In the genomic region with DNA sequence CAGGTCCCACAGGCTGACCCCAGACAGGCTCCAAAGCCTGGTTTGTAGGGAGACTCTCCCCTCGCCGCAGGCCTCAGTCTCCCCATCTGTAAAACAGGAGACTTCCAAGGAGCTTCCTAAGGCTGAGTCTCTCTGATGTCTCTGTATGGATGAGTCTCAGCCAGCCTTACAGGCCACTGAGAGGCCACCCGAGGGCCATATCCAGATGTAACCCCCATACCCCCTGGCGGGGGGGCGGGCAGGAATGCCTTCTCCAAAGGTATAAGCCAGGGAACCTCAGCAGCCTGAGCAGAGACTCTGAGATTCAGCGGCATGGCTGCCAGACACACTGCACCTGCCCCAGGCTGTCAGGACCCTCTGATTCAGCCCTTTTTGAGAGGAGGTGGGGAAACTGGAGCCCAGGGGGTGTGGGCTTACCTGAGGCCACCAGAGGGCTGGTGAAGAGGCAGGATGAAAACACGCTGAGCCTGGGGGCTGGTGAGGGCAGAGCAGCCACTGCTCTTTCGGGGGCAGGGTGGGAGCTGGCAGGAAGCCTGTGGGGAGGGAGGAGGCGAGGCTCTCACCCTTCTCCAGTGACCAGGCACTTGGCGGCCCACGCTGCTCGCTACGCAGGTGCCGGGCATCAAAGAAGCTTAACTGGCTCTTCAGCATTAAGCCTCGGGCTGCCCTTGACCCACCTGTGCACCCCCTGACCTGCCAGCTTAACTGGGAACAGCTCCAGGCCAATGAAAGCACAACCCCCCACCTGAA, we compare ENCODE assay signal across 12 cellular contexts. TPM values are rescaled to one million over a fixed set of nuclear protein-coding genes. Genes with fewer than 3 reads are reported as not detected.
DNase-seq lines count a peak whose midpoint lies in the region; ATAC-seq and TF ChIP-seq lines count a peak whose summit lies in the region.
"Had no signal": no experiment of that assay in that cellular context is flagged by ENCODE, and none has a peak within 500 bp of the region (broad histone marks: within the 10 kb centered on the region; RNA-seq: fewer than 3 reads in every experiment).

No MANE protein-coding gene starts in this region.

- H3K23ac ChIP-seq in H9 (ENCODE audit: insufficient read length, low read depth, low read length) = no peak overlapping the region

- H3K27ac Mint-ChIP-seq in CD8-positive, alpha-beta T cell = peak overlapping the region; percentile 33
- H3K27ac Mint-ChIP-seq in H9 = peak overlapping the region in 1 of 3 experiments; percentile 44; a peak in 1 of 7 replicates

- H3K36me3 Mint-ChIP-seq in CD8-positive, alpha-beta T cell = no peaks in the 10 kb centered on the region
- H3K36me3 Mint-ChIP-seq in H9 (ENCODE audit: insufficient read depth in 1 of 3, low read depth in 3 of 3) = no peaks in the 10 kb centered on the region
- H3K36me3 Mint-ChIP-seq: brain had no signal

- no peak overlapping the region for H2BK15ac ChIP-seq in H9 (ENCODE audit: low read depth, low read length)

- H3K27me3 ChIP-seq in CD8-positive, alpha-beta T cell (ENCODE audit: insufficient read depth, low read length) = no peaks in the 10 kb centered on the region
- H3K27me3 ChIP-seq in H9 (ENCODE audit: insufficient read depth, low read length) = no peaks in the 10 kb centered on the region
- no peaks in the 10 kb centered on the region for H3K27me3 ChIP-seq in osteoblast (ENCODE audit: insufficient read depth, low read length)

- no peak overlapping the region for H2AK5ac ChIP-seq in H9 (ENCODE audit: insufficient read length, low read length)

- H3K4me2 ChIP-seq in H9 (ENCODE audit: insufficient read depth, insufficient read length, low read length) (no peak overlapping the region), osteoblast (ENCODE audit: insufficient read depth, low read length) (no peak overlapping the region)

- H3K4me1 Mint-ChIP-seq in CD8-positive, alpha-beta T cell (ENCODE audit: low read depth) = peaks cover 60% of the 10 kb centered on the region
- peaks cover 35 to 36% of the 10 kb centered on the region in 2 experiments for H3K4me1 Mint-ChIP-seq in H9

- no peak overlapping the region for H2BK5ac ChIP-seq in H9 (ENCODE audit: insufficient read length, low read length)

- H3K9ac ChIP-seq in H9 (ENCODE audit: extremely low read depth, insufficient read length, low read length) = no peak overlapping the region

- no peak overlapping the region for H3K4me3 ChIP-seq in CD8-positive, alpha-beta T cell (ENCODE audit: low read depth, low read length)
- H3K4me3 ChIP-seq in coronary artery = no peak overlapping the region
- H3K4me3 ChIP-seq in osteoblast (ENCODE audit: insufficient read depth, low read length) = no peak overlapping the region

- H3K4me1 ChIP-seq in CD8-positive, alpha-beta T cell (ENCODE audit: insufficient read depth, low read length) = peaks cover 54% of the 10 kb centered on the region
- H3K4me1 ChIP-seq in H9 (ENCODE audit: insufficient read depth, low read length) (no peaks in the 10 kb centered on the region), osteoblast (ENCODE audit: insufficient read depth, low read length) (peaks cover 2% of the 10 kb centered on the region)

- no peak overlapping the region for H2AFZ ChIP-seq in H9 (ENCODE audit: low read length)
- no peak overlapping the region for H2AFZ ChIP-seq in osteoblast (ENCODE audit: low read length)

- no peak overlapping the region for H2BK12ac ChIP-seq in H9 (ENCODE audit: insufficient read length, low read depth, low read length)

- CTCF ChIA-PET in CD8-positive, alpha-beta T cell (lab: Charles Lee) = interaction anchor here (0.6 to 2.8 kb wide), 9 partner anchors 11 to 99 kb away, joined by 3 to 11 read pairs (median 4); no protein-coding TSS in a partner anchor

- POLR2A ChIA-PET in CD8-positive, alpha-beta T cell (lab: Charles Lee) = interaction anchor here (1.1 to 4.6 kb wide), 6 partner anchors 11 to 86 kb away, joined by 3 to 32 read pairs (median 8); a partner anchor contains a TSS

- no peak overlapping the region for H2BK120ac ChIP-seq in H9 (ENCODE audit: low read depth, low read length, poor library complexity, severe bottlenecking)

- intact Hi-C loops in CD8-positive, alpha-beta T cell (cut with DNase I, micrococcal nuclease) = no loop called here

- H3K79me1 ChIP-seq in H9 (ENCODE audit: insufficient read depth, low read depth, low read length, poor library complexity, severe bottlenecking) = no peaks in the 10 kb centered on the region

- H3K36me3 ChIP-seq in CD8-positive, alpha-beta T cell (ENCODE audit: insufficient read depth, low read length) = no peaks in the 10 kb centered on the region
- H3K36me3 ChIP-seq in osteoblast (ENCODE audit: insufficient read depth, low read length) = no peaks in the 10 kb centered on the region

- H4K20me1 ChIP-seq in H9 (ENCODE audit: control insufficient read depth, insufficient read depth, insufficient read length) (no peaks in the 10 kb centered on the region), osteoblast (ENCODE audit: insufficient read depth, low read length) (no peaks in the 10 kb centered on the region)

- H4K5ac ChIP-seq in H9 (ENCODE audit: insufficient read length, low read depth, low read length) = no peak overlapping the region

- no peak overlapping the region for H3K14ac ChIP-seq in H9 (ENCODE audit: insufficient read depth, low read length)

- H4K91ac ChIP-seq in H9 (ENCODE audit: insufficient read length, low read depth, low read length) = no peak overlapping the region

- H3K79me2 ChIP-seq in H9 (ENCODE audit: insufficient read depth, low read length) (no peaks in the 10 kb centered on the region), osteoblast (ENCODE audit: insufficient read depth, low read length) (no peaks in the 10 kb centered on the region)

- no peaks in the 10 kb centered on the region for H3K23me2 ChIP-seq in H9 (ENCODE audit: insufficient read length, low read depth, low read length, poor library complexity, severe bottlenecking)

- H3K56ac ChIP-seq in H9 (ENCODE audit: insufficient read length, low read depth, low read length) = no peak overlapping the region

- no peaks in the 10 kb centered on the region for H3K27me3 Mint-ChIP-seq in CD8-positive, alpha-beta T cell (ENCODE audit: low read depth)
- peaks cover 34% of the 10 kb centered on the region for H3K27me3 Mint-ChIP-seq in H9 (ENCODE audit: low read depth)

- H3K9me3 ChIP-seq in CD8-positive, alpha-beta T cell (ENCODE audit: low read length) = no peaks in the 10 kb centered on the region
- H3K9me3 ChIP-seq in H9 (ENCODE audit: control insufficient read depth, low read depth, low read length) (no peaks in the 10 kb centered on the region), osteoblast (ENCODE audit: low read depth, low read length) (no peaks in the 10 kb centered on the region)

- WGBS in H9 (ENCODE audit: extremely low coverage, insufficient read length, low lambda C conversion rate) = no CpG with 5 or more reads among the region's 15 CpGs

- no peak for TF ChIP-seq CTCF in CD8-positive, alpha-beta T cell (IDR thresholded peaks at IDR 0.05)
- TF ChIP-seq CTCF in H9 (conservative IDR thresholded peaks at IDR 0.05) (peak; percentile 52), coronary artery (IDR thresholded peaks at IDR 0.05) (no peak), osteoblast (IDR thresholded peaks at IDR 0.05; ENCODE audit: extremely low read depth, low read depth, low read length) (no peak)

- no peak overlapping the region for H3K4me3 Mint-ChIP-seq in CD8-positive, alpha-beta T cell
- H3K4me3 Mint-ChIP-seq in H9 = no peak overlapping the region; a peak in 1 of 5 replicates
- H3K4me3 Mint-ChIP-seq: brain had no signal

- H3K27ac ChIP-seq in CD8-positive, alpha-beta T cell (ENCODE audit: low read depth, low read length) = no peak overlapping the region
- H3K27ac ChIP-seq in H9 (ENCODE audit: insufficient read length, low read depth, low read length) (no peak overlapping the region), coronary artery (peak overlapping the region; percentile 75 to 91), osteoblast (ENCODE audit: low read depth, low read length) (no peak overlapping the region)

- peak; percentile 45 for ATAC-seq in CD8-positive, alpha-beta T cell
- ATAC-seq in HG03565 (IDR thresholded peaks at IDR 0.05; ENCODE audit: unreplicated experiment) (no peak), GM19452 (IDR thresholded peaks at IDR 0.05; ENCODE audit: unreplicated experiment) (no peak)

- no peak overlapping the region for H3T11ph ChIP-seq in H9 (ENCODE audit: low read length)

- peak in 1 of 7 experiments; percentile 61 for DNase-seq in CD8-positive, alpha-beta T cell
- DNase-seq in H9 (peak; percentile 73), coronary artery (ENCODE audit: low spot score) (no peak), osteoblast (ENCODE audit: insufficient read length, low spot score, missing footprints) (peak; percentile 39), iPS-NIHi11 (ENCODE audit: low spot score) (no peak)
- DNase-seq: effector CD8-positive, alpha-beta T cell; NCI-H2081 treated with DMSO at 0.1 percent for 48 hours had no signal

- H4K8ac ChIP-seq in H9 (replicated peaks; ENCODE audit: insufficient read length, low read depth, low read length) = no peak overlapping the region

- H3K18ac ChIP-seq in H9 (ENCODE audit: insufficient read length, low read depth, low read length) = no peak overlapping the region

- H3K9me3 Mint-ChIP-seq in CD8-positive, alpha-beta T cell = no peaks in the 10 kb centered on the region
- no peaks in the 10 kb centered on the region for H3K9me3 Mint-ChIP-seq in H9
- H3K9me3 Mint-ChIP-seq: brain had no signal

- H2BK20ac ChIP-seq in H9 (ENCODE audit: low read depth, low read length, poor library complexity, severe bottlenecking) = no peak overlapping the region

- H3K4ac ChIP-seq in H9 (ENCODE audit: low read depth, low read length) = no peak overlapping the region

RNA-seq across cellular contexts. Expression of a gene that starts 5.5 kb away (rescaled TPM):
- total RNA-seq in CD8-positive, alpha-beta T cell = 10 to 100 TPM; 20.6 to 22.7 TPM
- total RNA-seq in H9 (2021) (7.8 and 9.0 TPM in 2 replicates), osteoblast (0.36 and 0.88 TPM in 2 replicates)
- total RNA-seq: MCF 10A, osteocyte had no signal

RNA-seq across cellular contexts. Expression of a gene that starts 43.1 kb away (rescaled TPM):
- total RNA-seq in CD8-positive, alpha-beta T cell = 10 to 100 TPM; 72.1 to 78.0 TPM
- total RNA-seq in H9 (2021) (21.4 and 23.6 TPM in 2 replicates), osteoblast (38.4 and 38.6 TPM in 2 replicates)

Comparison
In these comparisons a context has a peak if more than half of its experiments do, and no peak if none do; other contexts are left out.
1. DNase-seq: peak in H9 (single experiment) and osteoblast (single experiment); none in coronary artery (single experiment) and iPS-NIHi11 (single experiment).
2. H3K27ac ChIP-seq: peak in coronary artery (2 of 2); none in CD8-positive, alpha-beta T cell (single experiment), H9 (single experiment) and osteoblast (single experiment).